Comparison of ENCODE assay signal across 1 cellular context in genomic region chr6:14464049-14464448, GRCh38.
TF ChIP-seq lines count a peak whose summit lies in the region.

No MANE protein-coding gene starts in this region.

TF ChIP-seq in K562, 482 proteins besides CTCF, POLR2A, EP300 and RAD21 (continued from another document and continues in another):
- no peak for TF ChIP-seq ATF2 (CRISPR knock-in tag; IDR thresholded peaks at IDR 0.05)
- no peak for TF ChIP-seq CBFB (CRISPR knock-in tag; IDR thresholded peaks at IDR 0.05)
- TF ChIP-seq SIN3A (IDR thresholded peaks at IDR 0.05; ENCODE audit: borderline replicate concordance in 2 of 2, control insufficient read depth in 1 of 2, low read depth in 2 of 2, low read length in 2 of 2) = no peak
- TF ChIP-seq E2F3 (CRISPR knock-in tag; IDR thresholded peaks at IDR 0.05) = no peak
- no peak for TF ChIP-seq ZNF699 (CRISPR knock-in tag; IDR thresholded peaks at IDR 0.05; ENCODE audit: insufficient replicate concordance)
- no peak for TF ChIP-seq CTCFL (IDR thresholded peaks at IDR 0.05; ENCODE audit: borderline replicate concordance, insufficient read depth, low read depth, low read length, poor library complexity, severe bottlenecking)
- peak; percentile 34; the same call in 1 of the 2 replicates for TF ChIP-seq CC2D1A (IDR thresholded peaks at IDR 0.05)
- TF ChIP-seq ZNF512 (tag; IDR thresholded peaks at IDR 0.05) = no peak
- TF ChIP-seq PCBP1 (IDR thresholded peaks at IDR 0.05; ENCODE audit: low read depth, low read length, poor library complexity, severe bottlenecking) = no peak
- no peak for TF ChIP-seq CBX1 (IDR thresholded peaks at IDR 0.05; ENCODE audit: low read depth)
- TF ChIP-seq HNRNPUL1 (IDR thresholded peaks at IDR 0.05; ENCODE audit: low read length) = no peak
- TF ChIP-seq SNIP1 (IDR thresholded peaks at IDR 0.05; ENCODE audit: low read depth) = no peak
- no peak for TF ChIP-seq PHF20 (IDR thresholded peaks at IDR 0.05; ENCODE audit: partially characterized antibody)
- no peak for TF ChIP-seq ZBTB26 (CRISPR knock-in tag; IDR thresholded peaks at IDR 0.05)
- TF ChIP-seq SOX6 (IDR thresholded peaks at IDR 0.05) = peak; percentile 53; the same call in 1 of the 2 replicates
- TF ChIP-seq NFRKB (IDR thresholded peaks at IDR 0.05; ENCODE audit: low read depth) = no peak
- TF ChIP-seq CBX3 (IDR thresholded peaks at IDR 0.05; ENCODE audit: borderline replicate concordance in 1 of 2, low read length in 2 of 2) = peak in 1 of 2 experiments; percentile 66; a peak in 1 of 3 replicates
- no peak for TF ChIP-seq ADNP (tag; IDR thresholded peaks at IDR 0.05)
- TF ChIP-seq NR2C1 (IDR thresholded peaks at IDR 0.05) = no peak
- TF ChIP-seq NR2C1 (tag; IDR thresholded peaks at IDR 0.05) = no peak
- no peak for TF ChIP-seq GTF2B (IDR thresholded peaks at IDR 0.05; ENCODE audit: extremely low read depth, insufficient read length)
- TF ChIP-seq RERE (CRISPR knock-in tag; IDR thresholded peaks at IDR 0.05; ENCODE audit: borderline replicate concordance) = no peak
- TF ChIP-seq NFE2 (IDR thresholded peaks at IDR 0.05; ENCODE audit: low read depth) = peak; percentile 92
- no peak for TF ChIP-seq MEF2A (IDR thresholded peaks at IDR 0.05; ENCODE audit: control insufficient read depth, low read depth, low read length)
- TF ChIP-seq ZNF407 (IDR thresholded peaks at IDR 0.05; ENCODE audit: low read depth) = no peak
- TF ChIP-seq PHF8 (IDR thresholded peaks at IDR 0.05; ENCODE audit: borderline replicate concordance, low read length) = no peak
- TF ChIP-seq TBP (optimal IDR thresholded peaks at IDR 0.05; ENCODE audit: low read depth, low read length) = no peak
- TF ChIP-seq ZNF12 (CRISPR knock-in tag; IDR thresholded peaks at IDR 0.05) = no peak
- TF ChIP-seq PURB (CRISPR knock-in tag; IDR thresholded peaks at IDR 0.05; ENCODE audit: low read depth) = no peak
- TF ChIP-seq L3MBTL2 (IDR thresholded peaks at IDR 0.05) = peak; percentile 97
- TF ChIP-seq SRSF3 (IDR thresholded peaks at IDR 0.05; ENCODE audit: insufficient read depth, low read length) = no peak
- TF ChIP-seq ILF3 (IDR thresholded peaks at IDR 0.05; ENCODE audit: borderline replicate concordance) = no peak
- no peak for TF ChIP-seq ZNF449 (CRISPR knock-in tag; IDR thresholded peaks at IDR 0.05)
- TF ChIP-seq POLR2H (tag; IDR thresholded peaks at IDR 0.05; ENCODE audit: low read depth) = no peak
